Comparison of ENCODE assay signal across 1 cellular context in genomic region chr2:156400704-156401678, GRCh38.
TF ChIP-seq lines count a peak whose summit lies in the region.

No MANE protein-coding gene starts in this region.

TF ChIP-seq in K562, 482 proteins besides CTCF, POLR2A, EP300 and RAD21 (continued from another document and continues in another):
- TF ChIP-seq MGA (IDR thresholded peaks at IDR 0.05) = no peak
- peak; percentile 98 for TF ChIP-seq PREB (CRISPR knock-in tag; IDR thresholded peaks at IDR 0.05)
- TF ChIP-seq STAT6 (CRISPR knock-in tag; IDR thresholded peaks at IDR 0.05) = no peak
- no peak for TF ChIP-seq ETV6 (IDR thresholded peaks at IDR 0.05; ENCODE audit: borderline replicate concordance in 1 of 2, low read depth in 2 of 2, low read length in 1 of 2)
- no peak for TF ChIP-seq ETV6 (CRISPR knock-in tag; IDR thresholded peaks at IDR 0.05; ENCODE audit: borderline replicate concordance)
- TF ChIP-seq PHB2 (IDR thresholded peaks at IDR 0.05; ENCODE audit: low read depth) = no peak
- TF ChIP-seq ESRRA (IDR thresholded peaks at IDR 0.05; ENCODE audit: borderline replicate concordance, low read depth) = 0 out of 2 replicates have a peak, but pooled peaks have one; percentile 11
- no peak for TF ChIP-seq ZNF197 (CRISPR knock-in tag; IDR thresholded peaks at IDR 0.05; ENCODE audit: low read depth)
- TF ChIP-seq ZNF75A (CRISPR knock-in tag; IDR thresholded peaks at IDR 0.05) = no peak
- no peak for TF ChIP-seq ZNF780A (CRISPR knock-in tag; IDR thresholded peaks at IDR 0.05)
- TF ChIP-seq WHSC1 (IDR thresholded peaks at IDR 0.05; ENCODE audit: low read length) = no peak
- no peak for TF ChIP-seq KLF1 (tag; IDR thresholded peaks at IDR 0.05)
- 0 out of 2 replicates have a peak, but pooled peaks have one; percentile 30 for TF ChIP-seq CBX5 (IDR thresholded peaks at IDR 0.05; ENCODE audit: borderline replicate concordance, low read depth)
- no peak for TF ChIP-seq FUS (optimal IDR thresholded peaks at IDR 0.05; ENCODE audit: low read depth, low read length)
- peak; percentile 97 for TF ChIP-seq BRD9 (IDR thresholded peaks at IDR 0.05; ENCODE audit: low read depth, partially characterized antibody)
- 0 out of 2 replicates have a peak, but pooled peaks have one; percentile 7 for TF ChIP-seq CBX1 (IDR thresholded peaks at IDR 0.05; ENCODE audit: low read depth)
- TF ChIP-seq C11orf30 (IDR thresholded peaks at IDR 0.05; ENCODE audit: low read depth) = no peak
- TF ChIP-seq ZNF764 (CRISPR knock-in tag; IDR thresholded peaks at IDR 0.05; ENCODE audit: low read depth) = peak; percentile 85; the same call in 1 of the 2 replicates
- TF ChIP-seq ID3 (CRISPR knock-in tag; IDR thresholded peaks at IDR 0.05) = no peak
- TF ChIP-seq ID3 (tag; IDR thresholded peaks at IDR 0.05) = no peak; the same call in none of the 2 replicates
- no peak for TF ChIP-seq PURB (CRISPR knock-in tag; IDR thresholded peaks at IDR 0.05; ENCODE audit: low read depth)
- TF ChIP-seq BCL6 (CRISPR knock-in tag; IDR thresholded peaks at IDR 0.05) = peak; percentile 19; the same call in 1 of the 2 replicates
- no peak for TF ChIP-seq ZNF583 (CRISPR knock-in tag; IDR thresholded peaks at IDR 0.05)
- no peak for TF ChIP-seq RFX1 (IDR thresholded peaks at IDR 0.05)
- TF ChIP-seq ZBTB12 (CRISPR knock-in tag; IDR thresholded peaks at IDR 0.05) = no peak; the same call in 1 of the 2 replicates
- peak; percentile 80 for TF ChIP-seq ATF3 (IDR thresholded peaks at IDR 0.05)
- TF ChIP-seq ATF3 (CRISPR knock-in tag; conservative IDR thresholded peaks at IDR 0.05) = peak; percentile 66
- TF ChIP-seq ZNF12 (CRISPR knock-in tag; IDR thresholded peaks at IDR 0.05) = no peak
- TF ChIP-seq IRF2 (CRISPR knock-in tag; IDR thresholded peaks at IDR 0.05) = no peak
- TF ChIP-seq L3MBTL2 (IDR thresholded peaks at IDR 0.05) = no peak
- no peak for TF ChIP-seq ZNF165 (CRISPR knock-in tag; IDR thresholded peaks at IDR 0.05; ENCODE audit: borderline replicate concordance)
- TF ChIP-seq ATF7 (IDR thresholded peaks at IDR 0.05) = peak; percentile 49
- TF ChIP-seq GABPB2 (CRISPR knock-in tag; conservative IDR thresholded peaks at IDR 0.05) = no peak
- peak; percentile 49; the same call in 1 of the 2 replicates for TF ChIP-seq ZNF436 (CRISPR knock-in tag; IDR thresholded peaks at IDR 0.05)
- no peak for TF ChIP-seq ARID1B (IDR thresholded peaks at IDR 0.05)
- TF ChIP-seq TBP (optimal IDR thresholded peaks at IDR 0.05; ENCODE audit: low read depth, low read length) = peak; percentile 99
- TF ChIP-seq TFE3 (CRISPR knock-in tag; IDR thresholded peaks at IDR 0.05) = peak; percentile 6; the same call in 1 of the 2 replicates
- peak; percentile 43; the same call in 1 of the 2 replicates for TF ChIP-seq STAT5A (IDR thresholded peaks at IDR 0.05; ENCODE audit: borderline replicate concordance, low read length)
- no peak for TF ChIP-seq ZNF146 (CRISPR knock-in tag; IDR thresholded peaks at IDR 0.05; ENCODE audit: unreplicated experiment)
- no peak for TF ChIP-seq EHMT2 (IDR thresholded peaks at IDR 0.05)
- no peak for TF ChIP-seq NCOA1 (IDR thresholded peaks at IDR 0.05; ENCODE audit: low read depth)
- TF ChIP-seq CHD2 (IDR thresholded peaks at IDR 0.05; ENCODE audit: low read depth, low read length) = peak; percentile 47; the same call in 1 of the 2 replicates
- TF ChIP-seq STAG1 (CRISPR knock-in tag; IDR thresholded peaks at IDR 0.05; ENCODE audit: borderline replicate concordance) = no peak
- TF ChIP-seq KAT2B (IDR thresholded peaks at IDR 0.05; ENCODE audit: low read depth, low read length) = no peak
- TF ChIP-seq ZNF263 (CRISPR knock-in tag; IDR thresholded peaks at IDR 0.05; ENCODE audit: borderline replicate concordance) = no peak
- no peak for TF ChIP-seq CCAR2 (IDR thresholded peaks at IDR 0.05; ENCODE audit: low read depth, low read length)
- TF ChIP-seq PHTF2 (CRISPR knock-in tag; IDR thresholded peaks at IDR 0.05) = no peak
- no peak for TF ChIP-seq POLR2B (IDR thresholded peaks at IDR 0.05; ENCODE audit: low read depth, partially characterized antibody)
- TF ChIP-seq HDAC6 (IDR thresholded peaks at IDR 0.05; ENCODE audit: low read depth, low read length) = peak; percentile 31; the same call in 1 of the 2 replicates
- TF ChIP-seq PTBP1 (IDR thresholded peaks at IDR 0.05; ENCODE audit: low read depth, low read length) = no peak
- TF ChIP-seq ZKSCAN8 (CRISPR knock-in tag; IDR thresholded peaks at IDR 0.05) = no peak; the same call in 1 of the 2 replicates
- TF ChIP-seq CBFA2T3 (IDR thresholded peaks at IDR 0.05) = no peak
- TF ChIP-seq TBL1XR1 (IDR thresholded peaks at IDR 0.05; ENCODE audit: low read length in 2 of 2) = peak in 1 of 2 experiments; percentile 64; a peak in 2 of 4 replicates
